ENCODE assay signal across 21 cellular contexts in genomic region chr7:113742377-113742776, GRCh38.
DNase-seq lines count a peak whose midpoint lies in the region; TF ChIP-seq lines count a peak whose summit lies in the region.
"Had no signal": no experiment of that assay in that cellular context is flagged by ENCODE, and none has a peak within 500 bp of the region (broad histone marks: within the 10 kb centered on the region; RNA-seq: fewer than 3 reads in every experiment).

No MANE protein-coding gene starts in this region.

- WGBS in H9 (ENCODE audit: extremely low coverage, insufficient read length, low lambda C conversion rate), result no CpG with 5 or more reads among the region's 2 CpGs

- no peak overlapping the region for H4K5ac ChIP-seq in H9 (ENCODE audit: insufficient read length, low read depth, low read length)

- H3T11ph ChIP-seq in H9 (ENCODE audit: low read length), result no peak overlapping the region

- no peak overlapping the region for H2BK15ac ChIP-seq in H9 (ENCODE audit: low read depth, low read length)

- H3K4me1 ChIP-seq in H9 (ENCODE audit: insufficient read depth, low read length) (no peaks in the 10 kb centered on the region), NT2/D1 (ENCODE audit: insufficient read depth, insufficient read length) (no peaks in the 10 kb centered on the region), iPS-15b (ENCODE audit: control insufficient read depth, insufficient read depth, low read length) (no peaks in the 10 kb centered on the region), MM.1S (ENCODE audit: low read length) (no peaks in the 10 kb centered on the region)
- H3K4me1 ChIP-seq: Caco-2 had no signal

- no peak overlapping the region for H2BK120ac ChIP-seq in H9 (ENCODE audit: low read depth, low read length, poor library complexity, severe bottlenecking)

- no peak overlapping the region for H3K56ac ChIP-seq in H9 (ENCODE audit: insufficient read length, low read depth, low read length)

- H4K20me1 ChIP-seq in H9 (ENCODE audit: control insufficient read depth, insufficient read depth, insufficient read length) (no peaks in the 10 kb centered on the region), MM.1S (ENCODE audit: insufficient read depth, low read length) (no peaks in the 10 kb centered on the region)

- no peak overlapping the region for H2AFZ ChIP-seq in H9 (ENCODE audit: low read length)
- H2AFZ ChIP-seq in MM.1S (ENCODE audit: low read length), result no peak overlapping the region

- H3K18ac ChIP-seq in H9 (ENCODE audit: insufficient read length, low read depth, low read length), result no peak overlapping the region

- DNase-seq in H9 (no peak), NT2/D1 (ENCODE audit: low read depth, low spot score) (no peak), SW 1271 (lab: John Stamatoyannopoulos, UW) (no peak), MM.1S (no peak)
- no peak for DNase-seq in activated effector memory CD4-positive, alpha-beta T cell treated with Interleukin-2 at 50 U/mL for 16 hours
- DNase-seq: C1 segment of cervical spinal cord; Caco-2; CD8-positive, alpha-beta T cell; DMS79 treated with DMSO at 0.1 percent for 48 hours; IMR-90; NCI-H1092 treated with DMSO at 0.1 percent for 48 hours; NCI-H1436; NCI-H2081 treated with DMSO at 0.1 percent for 48 hours; NCI-H2171; NCI-H526; OCI-M1; SK-N-SH; T-helper 17 cell had no signal

- H3K4me1 Mint-ChIP-seq in H9, result peaks cover 0 to 7% of the 10 kb centered on the region in 2 experiments; a peak in 1 of 4 replicates
- H3K4me1 Mint-ChIP-seq: T-helper 17 cell had no signal

- H3K27me3 ChIP-seq in H9 (ENCODE audit: insufficient read depth, low read length) (no peaks in the 10 kb centered on the region), NT2/D1 (ENCODE audit: insufficient read depth, insufficient read length) (no peaks in the 10 kb centered on the region), iPS-15b (ENCODE audit: control insufficient read depth, insufficient read depth, low read length) (no peaks in the 10 kb centered on the region), MM.1S (replicated peaks; ENCODE audit: insufficient read depth, low read length) (no peaks in the 10 kb centered on the region)

- H3K79me1 ChIP-seq in H9 (ENCODE audit: insufficient read depth, low read depth, low read length, poor library complexity, severe bottlenecking), result no peaks in the 10 kb centered on the region

- no peak overlapping the region for H2AK5ac ChIP-seq in H9 (ENCODE audit: insufficient read length, low read length)

- H3K23ac ChIP-seq in H9 (ENCODE audit: insufficient read length, low read depth, low read length), result no peak overlapping the region

- H2BK20ac ChIP-seq in H9 (ENCODE audit: low read depth, low read length, poor library complexity, severe bottlenecking), result no peak overlapping the region

- H3K27me3 Mint-ChIP-seq in H9 (ENCODE audit: low read depth), result no peaks in the 10 kb centered on the region; the same call in 1 of the 2 replicates
- H3K27me3 Mint-ChIP-seq: T-helper 17 cell had no signal

- H3K36me3 Mint-ChIP-seq in H9 (ENCODE audit: insufficient read depth in 1 of 3, low read depth in 3 of 3), result peaks cover 0 to 12% (median 0%) of the 10 kb centered on the region in 3 experiments; a peak in 4 of 7 replicates
- H3K36me3 Mint-ChIP-seq: CD8-positive, alpha-beta T cell had no signal

- H3K9ac ChIP-seq in H9 (ENCODE audit: extremely low read depth, insufficient read length, low read length), result peak overlapping the region; percentile 23
- no peak overlapping the region for H3K9ac ChIP-seq in NT2/D1 (ENCODE audit: insufficient read length, low read depth)
- H3K9ac ChIP-seq in iPS-15b (ENCODE audit: low read depth, low read length), result peak overlapping the region; percentile 26
- H3K9ac ChIP-seq in MM.1S (ENCODE audit: low read length), result no peak overlapping the region
- H3K9ac ChIP-seq: KMS-11, SK-N-SH had no signal

- H3F3A ChIP-seq in MM.1S (ENCODE audit: insufficient read depth, low read length), result no peaks in the 10 kb centered on the region

- no peak overlapping the region for H4K91ac ChIP-seq in H9 (ENCODE audit: insufficient read length, low read depth, low read length)

- no peak overlapping the region for H4K8ac ChIP-seq in H9 (replicated peaks; ENCODE audit: insufficient read length, low read depth, low read length)

- H3K36me3 ChIP-seq in NT2/D1 (ENCODE audit: insufficient read depth, insufficient read length, low read length), result no peaks in the 10 kb centered on the region
- no peaks in the 10 kb centered on the region for H3K36me3 ChIP-seq in iPS-15b (ENCODE audit: control insufficient read depth, insufficient read depth, low read length)
- no peaks in the 10 kb centered on the region for H3K36me3 ChIP-seq in MM.1S (replicated peaks; ENCODE audit: insufficient read depth, low read length)

- no peak overlapping the region for H3K14ac ChIP-seq in H9 (ENCODE audit: insufficient read depth, low read length)

- H3K4me2 ChIP-seq in H9 (ENCODE audit: insufficient read depth, insufficient read length, low read length), result no peak overlapping the region
- no peak overlapping the region for H3K4me2 ChIP-seq in MM.1S (ENCODE audit: low read depth, low read length)
- H3K4me2 ChIP-seq: KMS-11, SK-N-SH had no signal

- no peak for TF ChIP-seq CTCF in C4-2B (conservative IDR thresholded peaks at IDR 0.05)
- no peak for TF ChIP-seq CTCF in H9 (conservative IDR thresholded peaks at IDR 0.05)
- TF ChIP-seq CTCF in MM.1S (IDR thresholded peaks at IDR 0.05; ENCODE audit: low read length), result no peak

- H3K4ac ChIP-seq in H9 (ENCODE audit: low read depth, low read length), result no peak overlapping the region

- no peaks in the 10 kb centered on the region for H3K9me3 ChIP-seq in H9 (ENCODE audit: control insufficient read depth, low read depth, low read length)
- H3K9me3 ChIP-seq in NT2/D1 (ENCODE audit: insufficient read depth, low read length), result no peaks in the 10 kb centered on the region
- no peaks in the 10 kb centered on the region for H3K9me3 ChIP-seq in iPS-15b (ENCODE audit: control insufficient read depth, insufficient read depth, low read length)
- H3K9me3 ChIP-seq in MM.1S (replicated peaks; ENCODE audit: insufficient read depth, low read length), result no peaks in the 10 kb centered on the region
- H3K9me3 ChIP-seq: Caco-2, SK-N-SH had no signal

- peak overlapping the region; percentile 64; the same call in 1 of the 2 replicates for H3K27ac ChIP-seq in C4-2B
- H3K27ac ChIP-seq in H9 (ENCODE audit: insufficient read length, low read depth, low read length), result no peak overlapping the region
- H3K27ac ChIP-seq in MM.1S (ENCODE audit: low read length), result no peak overlapping the region
- H3K27ac ChIP-seq: KMS-11 had no signal

- no peak overlapping the region for H2BK5ac ChIP-seq in H9 (ENCODE audit: insufficient read length, low read length)

- H3K79me2 ChIP-seq in H9 (ENCODE audit: insufficient read depth, low read length), result no peaks in the 10 kb centered on the region
- H3K79me2 ChIP-seq in MM.1S (ENCODE audit: low read length), result no peaks in the 10 kb centered on the region

- H3K4me3 Mint-ChIP-seq in H9, result no peak overlapping the region
- H3K4me3 Mint-ChIP-seq: CD8-positive, alpha-beta T cell; T-helper 17 cell had no signal

- H3K23me2 ChIP-seq in H9 (ENCODE audit: insufficient read length, low read depth, low read length, poor library complexity, severe bottlenecking), result no peaks in the 10 kb centered on the region

- peaks cover 10 to 12% of the 10 kb centered on the region in 2 experiments; a peak in 4 of 5 replicates for H3K9me3 Mint-ChIP-seq in H9

- H3K27ac Mint-ChIP-seq in H9, result no peak overlapping the region
- H3K27ac Mint-ChIP-seq: CD8-positive, alpha-beta T cell; T-helper 17 cell had no signal

- H3K4me3 ChIP-seq in NT2/D1 (ENCODE audit: insufficient read length, low read depth) (peak overlapping the region; percentile 28), iPS-15b (ENCODE audit: low read depth, low read length) (peak overlapping the region; percentile 49), MM.1S (ENCODE audit: low read length) (no peak overlapping the region)

- no peak overlapping the region for H2BK12ac ChIP-seq in H9 (ENCODE audit: insufficient read length, low read depth, low read length)

- H3K9me2 ChIP-seq in MM.1S (replicated peaks; ENCODE audit: insufficient read depth, low read length), result no peaks in the 10 kb centered on the region
- H3K9me2 ChIP-seq: SK-N-SH had no signal

Comparison
In these comparisons a context has a peak if more than half of its experiments do, and no peak if none do; other contexts are left out.
1. H3K9ac ChIP-seq: peak in H9 (single experiment) and iPS-15b (single experiment); none in NT2/D1 (single experiment) and MM.1S (single experiment).